ENCODE assay signal across 16 cellular contexts in the genomic region with DNA sequence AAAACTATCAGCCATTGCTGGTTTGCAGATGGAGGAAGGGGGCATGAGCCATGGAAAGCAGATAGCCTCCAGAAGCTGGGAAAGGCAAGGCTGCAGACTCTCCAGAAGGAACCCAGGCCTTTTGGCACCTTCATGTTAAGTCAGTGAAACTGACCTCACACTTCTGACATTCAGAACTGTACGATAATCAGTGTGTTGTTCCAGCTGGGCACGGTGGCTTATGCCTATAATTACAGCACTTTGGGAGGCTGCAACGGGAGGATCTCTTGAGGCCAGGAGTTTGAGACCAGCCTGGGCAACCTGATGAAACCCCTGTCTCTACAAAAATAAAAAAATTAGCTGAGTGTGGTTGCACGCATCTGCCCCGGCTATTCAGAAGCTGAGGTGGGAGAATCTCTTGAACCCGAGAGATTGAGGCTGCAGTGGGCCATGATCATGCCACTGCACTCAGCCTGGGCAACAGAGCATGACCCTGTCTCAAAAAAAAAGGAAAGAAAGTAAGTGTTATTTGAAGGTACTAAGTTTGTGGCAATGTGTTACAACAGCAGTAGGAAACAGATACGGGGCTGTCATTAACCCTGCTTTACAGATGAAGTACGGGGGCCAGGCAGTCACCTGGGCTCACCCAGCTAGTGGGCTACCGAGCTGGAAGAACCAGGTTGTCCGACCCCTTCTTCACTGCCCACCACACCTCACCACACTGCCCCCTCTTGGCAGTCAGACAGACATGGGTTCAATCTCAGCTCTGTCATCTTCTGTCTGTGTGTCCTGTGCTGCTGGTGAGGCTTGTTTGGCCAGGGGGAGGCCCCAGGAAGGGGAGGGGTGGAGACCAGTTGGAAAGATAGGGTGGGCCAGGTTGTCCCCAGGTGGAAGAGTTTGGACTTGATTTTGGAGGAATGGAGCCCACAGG. TPM values are rescaled to one million over a fixed set of nuclear protein-coding genes. Genes with fewer than 3 reads are reported as not detected.
DNase-seq lines count a peak whose midpoint lies in the region; ATAC-seq and TF ChIP-seq lines count a peak whose summit lies in the region.
"Had no signal": no experiment of that assay in that cellular context is flagged by ENCODE, and none has a peak within 500 bp of the region (broad histone marks: within the 10 kb centered on the region; RNA-seq: fewer than 3 reads in every experiment).

No MANE protein-coding gene starts in this region.

- H3K4me2 ChIP-seq in BLaER1 (peak overlapping the region; percentile 77), osteoblast (ENCODE audit: insufficient read depth, low read length) (no peak overlapping the region)

- H2AFZ ChIP-seq in osteoblast (ENCODE audit: low read length) = no peak overlapping the region

- H3K4me1 ChIP-seq in BLaER1 (peaks cover 74% of the 10 kb centered on the region), osteoblast (ENCODE audit: insufficient read depth, low read length) (peaks cover 89% of the 10 kb centered on the region)

- H3K9me3 ChIP-seq in BLaER1 (no peaks in the 10 kb centered on the region), osteoblast (ENCODE audit: low read depth, low read length) (no peaks in the 10 kb centered on the region)

- TF ChIP-seq CTCF in NB4 (IDR thresholded peaks at IDR 0.05; ENCODE audit: low read depth, low read length) = peak; percentile 22
- no peak for TF ChIP-seq CTCF in coronary artery (IDR thresholded peaks at IDR 0.05)
- TF ChIP-seq CTCF in osteoblast (IDR thresholded peaks at IDR 0.05; ENCODE audit: extremely low read depth, low read depth, low read length) = no peak

- H3K36me3 ChIP-seq in BLaER1 = no peaks in the 10 kb centered on the region
- peaks cover 5% of the 10 kb centered on the region for H3K36me3 ChIP-seq in osteoblast (ENCODE audit: insufficient read depth, low read length)
- H3K36me3 ChIP-seq: brain microvascular endothelial cell had no signal

- H4K20me1 ChIP-seq in BLaER1 = no peaks in the 10 kb centered on the region
- H4K20me1 ChIP-seq in osteoblast (ENCODE audit: insufficient read depth, low read length) = peaks cover 52% of the 10 kb centered on the region

- ATAC-seq in GM21723 (IDR thresholded peaks at IDR 0.05; ENCODE audit: unreplicated experiment) = no peak
- no peak for ATAC-seq in stimulated activated effector memory CD8-positive, alpha-beta T cell treated with anti-CD3 and anti-CD28 coated beads, Interleukin-12 subunit alpha, Interleukin-12 subunit beta, amount 100 ng/mL, for 72 hours
- ATAC-seq: activated CD4-positive, CD25-positive, alpha-beta regulatory T cell treated with anti-CD3 and anti-CD28 coated beads, Interleukin-2, amount 50 U/mL, for 24 hours; activated T-cell treated with anti-CD3 and anti-CD28 coated beads, Interleukin-2, amount 50 U/mL, for 72 hours had no signal

- H3K9ac ChIP-seq in BLaER1 = no peak overlapping the region

- H3K4me3 ChIP-seq in BLaER1 (no peak overlapping the region), NB4 (ENCODE audit: low read depth, low read length) (no peak overlapping the region), coronary artery (no peak overlapping the region), osteoblast (ENCODE audit: insufficient read depth, low read length) (no peak overlapping the region)

- peaks cover 89% of the 10 kb centered on the region for H3K79me2 ChIP-seq in osteoblast (ENCODE audit: insufficient read depth, low read length)

- H3K27ac ChIP-seq in BLaER1 = no peak overlapping the region
- H3K27ac ChIP-seq in coronary artery = peak overlapping the region; percentile 69 to 88
- H3K27ac ChIP-seq in osteoblast (ENCODE audit: low read depth, low read length) = peak overlapping the region; percentile 64
- H3K27ac ChIP-seq: brain microvascular endothelial cell had no signal

- H3K9me3 Mint-ChIP-seq in stimulated activated effector memory CD8-positive, alpha-beta T cell treated with anti-CD3 and anti-CD28 coated beads, Interleukin-12 subunit alpha, Interleukin-12 subunit beta, amount 100 ng/mL, for 72 hours = no peaks in the 10 kb centered on the region
- H3K9me3 Mint-ChIP-seq: activated T-cell treated with anti-CD3 and anti-CD28 coated beads, Interleukin-2, amount 50 U/mL, for 72 hours; IgD-negative memory B cell; naive B cell had no signal

- H3K4me1 Mint-ChIP-seq in stimulated activated effector memory CD8-positive, alpha-beta T cell treated with anti-CD3 and anti-CD28 coated beads, Interleukin-12 subunit alpha, Interleukin-12 subunit beta, amount 100 ng/mL, for 72 hours = peaks cover 13% of the 10 kb centered on the region

- H3K27ac Mint-ChIP-seq in stimulated activated effector memory CD8-positive, alpha-beta T cell treated with anti-CD3 and anti-CD28 coated beads, Interleukin-12 subunit alpha, Interleukin-12 subunit beta, amount 100 ng/mL, for 72 hours = no peak overlapping the region
- H3K27ac Mint-ChIP-seq: activated T-cell treated with anti-CD3 and anti-CD28 coated beads, Interleukin-2, amount 50 U/mL, for 72 hours had no signal

- no peak for DNase-seq in NB4 (ENCODE audit: low read depth)
- DNase-seq in coronary artery (ENCODE audit: low spot score) = no peak
- no peak for DNase-seq in osteoblast (ENCODE audit: insufficient read length, low spot score, missing footprints)
- DNase-seq in stimulated activated effector memory CD8-positive, alpha-beta T cell treated with anti-CD3 and anti-CD28 coated beads, Interleukin-12 subunit alpha, Interleukin-12 subunit beta, amount 100 ng/mL, for 72 hours (ENCODE audit: low spot score in 2 of 2) = no peak
- no peak for DNase-seq in hypothalamus (lab: John Stamatoyannopoulos, UW)
- DNase-seq in NCI-H748 (lab: John Stamatoyannopoulos, UW; ENCODE audit: unreplicated experiment) = no peak
- DNase-seq: activated T-cell treated with anti-CD3 and anti-CD28 coated beads, Interleukin-2, amount 50 U/mL, for 72 hours; brain microvascular endothelial cell; DMS153; HCEC 1CT; naive B cell; NCI-H1417 treated with DMSO at 0.1 percent for 48 hours had no signal

- H3K4me3 Mint-ChIP-seq in stimulated activated effector memory CD8-positive, alpha-beta T cell treated with anti-CD3 and anti-CD28 coated beads, Interleukin-12 subunit alpha, Interleukin-12 subunit beta, amount 100 ng/mL, for 72 hours = no peak overlapping the region
- H3K4me3 Mint-ChIP-seq: activated T-cell treated with anti-CD3 and anti-CD28 coated beads, Interleukin-2, amount 50 U/mL, for 72 hours; IgD-negative memory B cell; naive B cell had no signal

- no peaks in the 10 kb centered on the region for H3K27me3 ChIP-seq in BLaER1
- no peaks in the 10 kb centered on the region for H3K27me3 ChIP-seq in osteoblast (ENCODE audit: insufficient read depth, low read length)
- H3K27me3 ChIP-seq: brain microvascular endothelial cell had no signal

- no peak for TF ChIP-seq POLR2A in NB4 (IDR thresholded peaks at IDR 0.05; ENCODE audit: extremely low read depth, insufficient read length)

- H3K36me3 Mint-ChIP-seq in stimulated activated effector memory CD8-positive, alpha-beta T cell treated with anti-CD3 and anti-CD28 coated beads, Interleukin-12 subunit alpha, Interleukin-12 subunit beta, amount 100 ng/mL, for 72 hours = no peaks in the 10 kb centered on the region
- H3K36me3 Mint-ChIP-seq: naive B cell had no signal

RNA-seq across cellular contexts. Expression of gene CHST3, which starts 18.3 kb away (rescaled TPM):
- 39.5 and 43.1 TPM in 2 replicates for total RNA-seq in osteoblast
